1 cellular context compared by ENCODE assay signal in genomic region chr4:8136529-8136928, GRCh38.
TF ChIP-seq lines count a peak whose summit lies in the region.

No MANE protein-coding gene starts in this region.

TF ChIP-seq in IMR-90, 13 proteins besides CTCF, POLR2A, EP300 and RAD21 (continued from another document):
- no peak for TF ChIP-seq ELK1 (IDR thresholded peaks at IDR 0.05; ENCODE audit: borderline replicate concordance, low read depth, low read length)
- TF ChIP-seq USF2 (IDR thresholded peaks at IDR 0.05; ENCODE audit: low read depth, low read length), result no peak
- TF ChIP-seq MXI1 (IDR thresholded peaks at IDR 0.05; ENCODE audit: borderline replicate concordance, low read depth, low read length), result no peak
- TF ChIP-seq CHD1 (IDR thresholded peaks at IDR 0.05; ENCODE audit: low read depth, low read length), result no peak
- TF ChIP-seq NFE2L2 (IDR thresholded peaks at IDR 0.05; ENCODE audit: low read depth, low read length), result no peak
- no peak for TF ChIP-seq CEBPB (IDR thresholded peaks at IDR 0.05; ENCODE audit: low read depth, low read length)
- TF ChIP-seq MAZ (IDR thresholded peaks at IDR 0.05; ENCODE audit: borderline replicate concordance, low read depth, low read length), result no peak
- no peak for TF ChIP-seq RFX5 (IDR thresholded peaks at IDR 0.05; ENCODE audit: low read depth, low read length)
